8 cellular contexts compared by ENCODE assay signal in the genomic region with DNA sequence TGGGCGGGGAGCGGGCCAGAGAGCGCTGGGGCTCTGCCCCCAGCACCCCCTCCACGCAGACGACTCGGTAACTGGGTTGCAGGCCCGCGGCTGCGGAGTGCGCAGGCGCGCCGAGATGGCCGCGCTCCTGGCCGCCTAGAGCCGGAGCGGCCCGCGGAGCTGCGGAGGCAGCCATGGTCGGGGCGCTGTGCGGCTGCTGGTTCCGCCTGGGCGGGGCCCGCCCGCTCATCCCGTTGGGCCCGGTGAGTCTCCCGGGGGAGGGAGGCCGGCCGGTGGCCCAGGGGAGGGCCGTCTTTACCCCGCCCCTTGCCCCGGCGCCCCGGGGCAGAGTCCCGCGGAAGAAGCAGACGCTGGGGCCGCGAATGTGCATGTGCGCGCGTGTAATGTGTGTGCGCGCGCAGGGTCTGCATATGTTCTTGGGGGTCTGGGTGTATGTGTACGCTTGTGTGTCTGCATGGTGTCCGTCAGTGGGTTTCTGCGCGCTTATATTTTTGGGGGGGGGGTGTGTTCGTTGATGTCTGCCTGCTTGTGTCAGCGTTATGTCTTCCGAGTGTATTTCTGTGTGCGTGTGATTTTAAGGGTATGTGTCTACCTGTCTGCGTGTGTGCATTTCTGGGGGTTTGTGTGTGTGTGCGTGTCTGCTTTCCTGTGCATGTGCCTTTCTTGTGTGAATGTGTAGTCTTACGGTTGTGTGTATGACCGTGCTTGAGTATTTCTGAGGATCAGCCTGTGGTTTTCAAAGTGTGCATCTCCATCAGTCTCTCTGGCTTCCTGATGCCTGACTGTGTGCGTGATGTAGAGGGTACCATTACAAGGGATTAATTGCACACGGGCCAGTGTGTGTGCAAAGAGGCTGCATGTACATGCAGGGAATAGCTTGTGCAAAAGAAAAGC. TPM values are rescaled to one million over a fixed set of nuclear protein-coding genes. Genes with fewer than 3 reads are reported as not detected.
DNase-seq lines count a peak whose midpoint lies in the region; ATAC-seq and TF ChIP-seq lines count a peak whose summit lies in the region.

A gene (plus strand): TSS at position 102 of the 894 bp plus-strand sequence. CDS start 72 bp downstream, at position 174.

- H3K4me2 ChIP-seq in OCI-LY3 (ENCODE audit: low read length), result peak within 1 kb of the TSS; percentile 100

- intact Hi-C loops in esophagus muscularis mucosa (cut with DNase I), result loop anchor here (2.0 kb wide), 1 partner anchor 32 kb away; a partner anchor contains a TSS

- H3K4me3 ChIP-seq in OCI-LY3 (ENCODE audit: low read length), result peak within 1 kb of the TSS; percentile 98
- H3K4me3 ChIP-seq in esophagus muscularis mucosa, result peak within 1 kb of the TSS; percentile 55 to 75 (median 70)
- peak within 1 kb of the TSS; percentile 96 for H3K4me3 ChIP-seq in mucosa of stomach (ENCODE audit: low read length)

- DNase-seq in SIG-M5 treated with dmso at 0.1 percent for 504 hours (lab: John Stamatoyannopoulos, UW; ENCODE audit: unreplicated experiment), result peak; percentile 59
- no peak for DNase-seq in SIG-M5 (lab: John Stamatoyannopoulos, UW)
- DNase-seq in activated T-cell treated with anti-CD3 and anti-CD28 coated beads, Interleukin-2, amount 50 U/mL, for 48 hours, result peak; percentile 78 to 83
- no peak for DNase-seq in esophagus muscularis mucosa (ENCODE audit: extremely low spot score)
- DNase-seq in stimulated activated naive CD4-positive, alpha-beta T cell treated with Interleukin-2 at 50 U/mL for 16 hours (lab: John Stamatoyannopoulos, UW), result peak; percentile 60

- H4K20me1 ChIP-seq in OCI-LY3 (ENCODE audit: insufficient read depth, low read length), result no peaks in the 10 kb centered on the region

- H3K4me1 ChIP-seq in OCI-LY3 (ENCODE audit: low read length) (peaks cover 14% of the 10 kb centered on the region), esophagus muscularis mucosa (peaks cover 27 to 54% (median 35%) of the 10 kb centered on the region in 4 donors), mucosa of stomach (ENCODE audit: control insufficient read depth, insufficient read depth, low read length) (peaks cover 29% of the 10 kb centered on the region)

- H3K9ac ChIP-seq in OCI-LY3 (ENCODE audit: low read length) (peak within 1 kb of the TSS; percentile 96), mucosa of stomach (ENCODE audit: low read length) (peak within 1 kb of the TSS; percentile 95)

- H3K36me3 ChIP-seq in OCI-LY3 (replicated peaks; ENCODE audit: low read depth, low read length) (peaks cover 7% of the 10 kb centered on the region), esophagus muscularis mucosa (peaks cover 0 to 14% (median 6%) of the 10 kb centered on the region in 4 donors), mucosa of stomach (ENCODE audit: control insufficient read depth, insufficient read depth, low read length) (no peaks in the 10 kb centered on the region)

- 1% methylated on average over 24 of the region's 63 CpGs for WGBS in esophagus muscularis mucosa

- no peak for TF ChIP-seq EP300 in esophagus muscularis mucosa (IDR thresholded peaks at IDR 0.05)

- TF ChIP-seq CTCF in OCI-LY3 (IDR thresholded peaks at IDR 0.05; ENCODE audit: low read depth, low read length), result no peak
- TF ChIP-seq CTCF in esophagus muscularis mucosa (IDR thresholded peaks at IDR 0.05), result no peak

- peak within 1 kb of the TSS; percentile 99 for H2AFZ ChIP-seq in OCI-LY3 (ENCODE audit: low read depth, low read length)

- no peak for TF ChIP-seq POLR2A in esophagus muscularis mucosa (IDR thresholded peaks at IDR 0.05; ENCODE audit: low read depth)

- no peaks in the 10 kb centered on the region for H3K27me3 ChIP-seq in OCI-LY3 (ENCODE audit: low read depth, low read length)
- no peaks in the 10 kb centered on the region for H3K27me3 ChIP-seq in esophagus muscularis mucosa
- no peaks in the 10 kb centered on the region for H3K27me3 ChIP-seq in mucosa of stomach (ENCODE audit: control insufficient read depth, insufficient read depth, low read length)

- H3K9me3 ChIP-seq in OCI-LY3 (ENCODE audit: insufficient read depth, low read length) (no peaks in the 10 kb centered on the region), esophagus muscularis mucosa (no peaks in the 10 kb centered on the region), mucosa of stomach (ENCODE audit: control insufficient read depth, low read length) (no peaks in the 10 kb centered on the region)

- H3K27ac ChIP-seq in OCI-LY3 (ENCODE audit: low read length) (peak within 1 kb of the TSS; percentile 41), esophagus muscularis mucosa (replicated peaks in 1 of 4) (peak within 1 kb of the TSS; percentile 93 to 96 (median 96))

- peak; percentile 31 for ATAC-seq in HG03097 (IDR thresholded peaks at IDR 0.05; ENCODE audit: low FRiP score, unreplicated experiment)

- peaks cover 8% of the 10 kb centered on the region for H3K79me2 ChIP-seq in OCI-LY3 (ENCODE audit: low read length)

RNA-seq across cellular contexts. Expression of the gene that starts here (rescaled TPM):
- total RNA-seq in esophagus muscularis mucosa, result 10 to 100 TPM in 3 of 4 donors, 1 to 10 TPM in 1; 10.0 to 22.3 (median 15.8) TPM

Comparison
In these comparisons a context has a peak if more than half of its experiments do, and no peak if none do; other contexts are left out.
1. DNase-seq: peak in SIG-M5 treated with dmso at 0.1 percent for 504 hours (single experiment), activated T-cell treated with anti-CD3 and anti-CD28 coated beads, Interleukin-2, amount 50 U/mL, for 48 hours (2 of 2) and stimulated activated naive CD4-positive, alpha-beta T cell treated with Interleukin-2 at 50 U/mL for 16 hours (single experiment); none in SIG-M5 (single experiment) and esophagus muscularis mucosa (single experiment).
2. Peak in every context shown above with its lines, with median percentiles within 50 percentile points of each other: H3K4me3 ChIP-seq.